Comparison of ENCODE assay signal across 8 cellular contexts in the genomic region with DNA sequence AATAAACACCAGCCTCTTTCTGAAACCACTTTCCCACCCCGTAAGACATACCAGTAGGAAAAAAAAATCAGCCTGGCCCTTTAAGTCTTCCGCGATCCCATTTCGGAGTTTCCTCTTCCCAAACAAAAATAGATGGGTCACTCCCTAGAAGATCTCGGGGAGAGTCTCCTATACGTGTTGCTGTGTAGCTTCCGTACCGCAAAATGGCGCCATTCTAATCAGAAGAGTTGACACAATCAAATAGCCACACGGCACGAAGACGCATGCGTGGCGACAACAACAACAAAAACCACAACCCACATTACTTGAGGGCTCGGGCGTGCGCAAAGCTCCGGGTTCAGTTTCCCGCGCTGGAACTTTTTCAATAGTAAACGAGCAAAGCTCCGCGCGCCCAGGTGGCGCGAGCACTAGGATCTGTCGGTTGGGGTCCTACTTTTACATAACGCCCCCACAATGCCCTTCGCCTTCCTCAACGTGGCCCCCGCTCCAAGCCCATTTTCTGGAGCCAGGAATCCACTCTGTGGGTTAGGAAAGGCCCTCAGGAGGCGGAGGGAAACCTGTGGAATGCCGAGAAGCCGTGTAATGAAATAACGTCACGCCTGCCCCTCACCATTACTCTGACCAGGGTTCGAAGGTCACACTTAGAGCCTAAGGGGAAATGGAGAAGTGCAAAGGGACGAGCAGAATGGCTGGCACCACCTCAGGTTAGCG. TPM values are rescaled to one million over a fixed set of nuclear protein-coding genes. Genes with fewer than 3 reads are reported as not detected.
A peak's percentile ranks its signal among the peaks of the same experiment; 100 is the strongest.
DNase-seq lines count a peak whose midpoint lies in the region; ATAC-seq and TF ChIP-seq lines count a peak whose summit lies in the region.

A gene (minus strand): TSS at position 208 of the 711 bp plus-strand sequence. CDS start 519 bp downstream, outside the sequence.

- H3K27ac ChIP-seq in HEK293 (ENCODE audit: extremely low read depth, low read depth, low read length) = peak within 1 kb of the TSS; percentile 92
- peak within 1 kb of the TSS; percentile 83 to 97 (median 95) for H3K27ac ChIP-seq in heart left ventricle
- H3K27ac ChIP-seq in transverse colon = peak within 1 kb of the TSS; percentile 93 to 99 (median 98)

- TF ChIP-seq CTCF in HEK293 (tag by site-specific recombination; IDR thresholded peaks at IDR 0.05) (no peak; the same call in 1 of the 2 replicates), heart left ventricle (IDR thresholded peaks at IDR 0.05) (no peak), transverse colon (IDR thresholded peaks at IDR 0.05) (no peak)

- no peaks in the 10 kb centered on the region for H3K27me3 Mint-ChIP-seq in T-helper 17 cell

- H3K27me3 ChIP-seq in heart left ventricle = no peaks in the 10 kb centered on the region
- H3K27me3 ChIP-seq in transverse colon = no peaks in the 10 kb centered on the region

- CTCF ChIA-PET in HEK293 (lab: Yijun Ruan, JAX) = interaction anchor here (0.7 to 1.6 kb wide), 6 partner anchors 9 to 125 kb away, joined by 3 to 8 read pairs (median 4); a partner anchor contains a TSS

- H3K9me3 ChIP-seq in HEK293 (ENCODE audit: control insufficient read depth, insufficient read depth, low read depth, low read length) (no peaks in the 10 kb centered on the region), T-helper 17 cell (ENCODE audit: control insufficient read depth, low read length, poor library complexity, severe bottlenecking) (no peaks in the 10 kb centered on the region), heart left ventricle (no peaks in the 10 kb centered on the region), transverse colon (no peaks in the 10 kb centered on the region)

- TF ChIP-seq POLR2A in heart left ventricle (IDR thresholded peaks at IDR 0.05) = peak in 1 of 2 donors; percentile 60
- TF ChIP-seq POLR2A in transverse colon (IDR thresholded peaks at IDR 0.05) = peak; percentile 66

- POLR2A ChIA-PET in HEK293 (lab: Yijun Ruan, JAX) = interaction anchor here (0.6 to 7.4 kb wide), 26 partner anchors 8 to 525 kb away, joined by 3 to 180 read pairs (median 6); a partner anchor contains a TSS

- H3K4me3 ChIP-seq in HEK293 (ENCODE audit: low read depth, low read length) (peak within 1 kb of the TSS; percentile 92), heart left ventricle (peak within 1 kb of the TSS; percentile 64 to 95 (median 83)), transverse colon (peak within 1 kb of the TSS; percentile 47 to 96 (median 84))

- in situ Hi-C loops in transverse colon (cut with MboI; ENCODE audit: low pct_ligation_motif_present in 1 of 4, low pct_unique_long_range_greater_than_20kb in 1 of 4, low sequenced_read_pairs in 3 of 4) = no loop called here

- no peak for TF ChIP-seq EP300 in transverse colon (IDR thresholded peaks at IDR 0.05; ENCODE audit: low read depth)

- peak within 1 kb of the TSS; percentile 97 for H3K4me3 Mint-ChIP-seq in T-helper 17 cell

- peaks cover 46% of the 10 kb centered on the region for H3K4me1 Mint-ChIP-seq in T-helper 17 cell

- DNase-seq in DMS 273 (lab: John Stamatoyannopoulos, UW; ENCODE audit: unreplicated experiment) = peak; percentile 98
- DNase-seq in NCI-H187 treated with DMSO at 0.1 percent for 48 hours (lab: John Stamatoyannopoulos, UW) = peak; percentile 14
- DNase-seq in T-helper 17 cell = peak; percentile 77 to 83 (median 80)
- DNase-seq in amniotic epithelial cell (ENCODE audit: low read depth) = peak; percentile 94
- DNase-seq in heart left ventricle = peak; percentile 90 to 95 (median 91)
- DNase-seq in posterior cingulate gyrus = peak; percentile 82 to 98 (median 90)
- DNase-seq in transverse colon = peak; percentile 93

- peaks cover 22 to 56% of the 10 kb centered on the region in 2 experiments for H3K36me3 ChIP-seq in HEK293 (ENCODE audit: control insufficient read depth in 2 of 2, insufficient read depth in 1 of 2, low read length in 2 of 2)
- H3K36me3 ChIP-seq in heart left ventricle = peaks cover 4 to 57% (median 50%) of the 10 kb centered on the region in 9 donors
- peaks cover 0 to 35% (median 14%) of the 10 kb centered on the region in 4 donors for H3K36me3 ChIP-seq in transverse colon

- ATAC-seq in T-helper 17 cell (peak; percentile 50), heart left ventricle (peak; percentile 68 to 76 (median 72))

- peaks cover 6% of the 10 kb centered on the region; the same call in 1 of the 2 replicates for H3K4me1 ChIP-seq in HEK293 (ENCODE audit: control insufficient read depth, insufficient read depth, low read length)
- peaks cover 9 to 61% (median 40%) of the 10 kb centered on the region in 12 donors for H3K4me1 ChIP-seq in heart left ventricle
- peaks cover 23 to 55% (median 31%) of the 10 kb centered on the region in 4 donors for H3K4me1 ChIP-seq in transverse colon

- peak within 1 kb of the TSS; percentile 97 for H3K27ac Mint-ChIP-seq in T-helper 17 cell

- 0 to 1% (median 0%) methylated on average over 36 to 39 of the region's 39 CpGs for WGBS in heart left ventricle, 4 donors
- WGBS in transverse colon (ENCODE audit: low coverage in 1 of 2), 2 donors = 0 to 1% methylated on average over 1 to 38 of the region's 39 CpGs

- peaks cover 9% of the 10 kb centered on the region for H3K36me3 Mint-ChIP-seq in T-helper 17 cell (ENCODE audit: low read depth)

- intact Hi-C loops in heart left ventricle (cut with DNase I) = loop anchor here in 3 of 10 donors (1.0 to 10.0 kb wide), 5 partner anchors 45 to 510 kb away; a partner anchor contains a TSS
- intact Hi-C loops in posterior cingulate gyrus (cut with DNase I) = loop anchor here (5.0 kb wide), 1 partner anchor 123 kb away; a partner anchor contains a TSS
- intact Hi-C loops in transverse colon (cut with DNase I; ENCODE audit: low total_unique reads) = no loop called here

TF ChIP-seq in HEK293, 187 proteins besides CTCF, POLR2A, EP300 and RAD21 (continues in another document):
- TF ChIP-seq ZNF19 (tag by site-specific recombination; IDR thresholded peaks at IDR 0.05; ENCODE audit: low read depth) (no peak), MEIS1 (CRISPR knock-in tag; IDR thresholded peaks at IDR 0.05; ENCODE audit: borderline replicate concordance) (no peak), ZNF837 (tag by site-specific recombination; IDR thresholded peaks at IDR 0.05) (no peak), ZNF140 (tag by site-specific recombination; IDR thresholded peaks at IDR 0.05) (no peak; the same call in 1 of the 2 replicates), ZNF114 (tag by site-specific recombination; IDR thresholded peaks at IDR 0.05) (no peak), ZNF366 (tag by site-specific recombination; conservative IDR thresholded peaks at IDR 0.05) (no peak), ZFP69B (tag by site-specific recombination; IDR thresholded peaks at IDR 0.05) (no peak), ZNF138 (tag by site-specific recombination; IDR thresholded peaks at IDR 0.05; ENCODE audit: borderline replicate concordance) (no peak), RBAK (tag by site-specific recombination; IDR thresholded peaks at IDR 0.05) (no peak), ZSCAN23 (tag by site-specific recombination; IDR thresholded peaks at IDR 0.05) (no peak), OSR2 (tag by site-specific recombination; IDR thresholded peaks at IDR 0.05) (no peak)
- TF ChIP-seq, protein P1, sequence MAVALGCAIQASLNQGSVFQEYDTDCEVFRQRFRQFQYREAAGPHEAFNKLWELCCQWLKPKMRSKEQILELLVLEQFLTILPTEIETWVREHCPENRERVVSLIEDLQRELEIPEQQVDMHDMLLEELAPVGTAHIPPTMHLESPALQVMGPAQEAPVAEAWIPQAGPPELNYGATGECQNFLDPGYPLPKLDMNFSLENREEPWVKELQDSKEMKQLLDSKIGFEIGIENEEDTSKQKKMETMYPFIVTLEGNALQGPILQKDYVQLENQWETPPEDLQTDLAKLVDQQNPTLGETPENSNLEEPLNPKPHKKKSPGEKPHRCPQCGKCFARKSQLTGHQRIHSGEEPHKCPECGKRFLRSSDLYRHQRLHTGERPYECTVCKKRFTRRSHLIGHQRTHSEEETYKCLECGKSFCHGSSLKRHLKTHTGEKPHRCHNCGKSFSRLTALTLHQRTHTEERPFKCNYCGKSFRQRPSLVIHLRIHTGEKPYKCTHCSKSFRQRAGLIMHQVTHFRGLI (tag by site-specific recombination; IDR thresholded peaks at IDR 0.05) = peak; percentile 98
- TF ChIP-seq, protein P2, sequence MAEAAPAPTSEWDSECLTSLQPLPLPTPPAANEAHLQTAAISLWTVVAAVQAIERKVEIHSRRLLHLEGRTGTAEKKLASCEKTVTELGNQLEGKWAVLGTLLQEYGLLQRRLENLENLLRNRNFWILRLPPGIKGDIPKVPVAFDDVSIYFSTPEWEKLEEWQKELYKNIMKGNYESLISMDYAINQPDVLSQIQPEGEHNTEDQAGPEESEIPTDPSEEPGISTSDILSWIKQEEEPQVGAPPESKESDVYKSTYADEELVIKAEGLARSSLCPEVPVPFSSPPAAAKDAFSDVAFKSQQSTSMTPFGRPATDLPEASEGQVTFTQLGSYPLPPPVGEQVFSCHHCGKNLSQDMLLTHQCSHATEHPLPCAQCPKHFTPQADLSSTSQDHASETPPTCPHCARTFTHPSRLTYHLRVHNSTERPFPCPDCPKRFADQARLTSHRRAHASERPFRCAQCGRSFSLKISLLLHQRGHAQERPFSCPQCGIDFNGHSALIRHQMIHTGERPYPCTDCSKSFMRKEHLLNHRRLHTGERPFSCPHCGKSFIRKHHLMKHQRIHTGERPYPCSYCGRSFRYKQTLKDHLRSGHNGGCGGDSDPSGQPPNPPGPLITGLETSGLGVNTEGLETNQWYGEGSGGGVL (tag by site-specific recombination; IDR thresholded peaks at IDR 0.05) = no peak
- TF ChIP-seq, protein P3, sequence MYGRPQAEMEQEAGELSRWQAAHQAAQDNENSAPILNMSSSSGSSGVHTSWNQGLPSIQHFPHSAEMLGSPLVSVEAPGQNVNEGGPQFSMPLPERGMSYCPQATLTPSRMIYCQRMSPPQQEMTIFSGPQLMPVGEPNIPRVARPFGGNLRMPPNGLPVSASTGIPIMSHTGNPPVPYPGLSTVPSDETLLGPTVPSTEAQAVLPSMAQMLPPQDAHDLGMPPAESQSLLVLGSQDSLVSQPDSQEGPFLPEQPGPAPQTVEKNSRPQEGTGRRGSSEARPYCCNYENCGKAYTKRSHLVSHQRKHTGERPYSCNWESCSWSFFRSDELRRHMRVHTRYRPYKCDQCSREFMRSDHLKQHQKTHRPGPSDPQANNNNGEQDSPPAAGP (tag by site-specific recombination; IDR thresholded peaks at IDR 0.05) = 0 out of 2 replicates have a peak, but pooled peaks have one; percentile 33

RNA-seq across cellular contexts. Expression of the gene that starts here (rescaled TPM):
- total RNA-seq in T-helper 17 cell (10 to 100 TPM in 1 of 2 donors, 1 to 10 TPM in 1; 9.2 to 11.9 TPM), heart left ventricle (10 to 100 TPM; 15.9 to 29.8 (median 19.5) TPM), transverse colon (10 to 100 TPM in 3 of 4 donors, 1 to 10 TPM in 1; 2.4 to 32.9 (median 23.2) TPM)
- 10 to 100 TPM; 19.5 to 24.5 TPM for polyA plus RNA-seq in heart left ventricle

Comparison
In these comparisons a context has a peak if more than half of its experiments do, and no peak if none do; other contexts are left out.
1. Peak in every context shown above with its lines: DNase-seq, ATAC-seq, H3K4me3 ChIP-seq and H3K27ac ChIP-seq.
2. DNase-seq: peak in every context shown above with its lines; median percentile 98 in DMS 273; 94 in amniotic epithelial cell; 93 in transverse colon; 91 in heart left ventricle; 90 in posterior cingulate gyrus; 80 in T-helper 17 cell; 14 in NCI-H187 treated with DMSO at 0.1 percent for 48 hours.